8 cellular contexts compared by ENCODE assay signal in the genomic region with DNA sequence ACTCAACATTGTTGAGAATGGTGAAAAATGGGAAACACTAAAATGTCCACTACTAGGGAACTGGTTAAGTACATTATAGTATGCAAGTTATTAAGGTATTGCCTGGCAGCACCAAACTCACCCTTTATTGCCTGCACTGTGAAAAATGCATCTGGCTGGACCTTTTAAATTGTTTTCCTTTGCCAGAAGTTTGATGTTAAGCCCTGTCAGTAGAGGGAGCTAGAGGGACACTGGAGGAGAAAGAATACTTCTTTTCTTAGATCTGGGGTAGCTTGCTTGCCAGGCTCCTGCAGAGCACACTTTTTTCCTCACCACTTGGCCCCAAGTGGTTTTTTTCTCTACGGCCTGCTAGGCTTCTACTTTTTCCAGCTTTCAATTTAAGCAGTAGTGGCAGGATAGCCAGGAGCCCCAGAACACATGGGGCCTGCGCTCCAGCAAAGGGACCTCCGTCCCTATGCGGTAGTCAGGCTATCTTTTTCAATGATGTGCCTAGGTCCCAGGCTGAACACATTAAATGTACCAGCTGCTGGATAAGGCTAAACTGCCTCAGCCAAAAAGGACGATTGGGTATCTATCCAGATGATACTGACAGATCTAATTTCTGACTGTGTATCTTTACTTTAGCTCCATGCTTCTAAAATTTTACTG. TPM values are rescaled to one million over a fixed set of nuclear protein-coding genes. Genes with fewer than 3 reads are reported as not detected.
A peak's percentile ranks its signal among the peaks of the same experiment; 100 is the strongest.
DNase-seq lines count a peak whose midpoint lies in the region; ATAC-seq and TF ChIP-seq lines count a peak whose summit lies in the region.

No MANE protein-coding gene starts in this region.

- TF ChIP-seq POLR2A in erythroblast (IDR thresholded peaks at IDR 0.05; ENCODE audit: low read length), result no peak

- peak; percentile 11 for DNase-seq in GM06990 (ENCODE audit: extremely low read depth, insufficient read length)
- peak; percentile 41 for DNase-seq in NCI-H82 treated with DMSO at 0.1 percent for 48 hours (lab: John Stamatoyannopoulos, UW; ENCODE audit: unreplicated experiment)
- DNase-seq in erythroblast (lab: John Stamatoyannopoulos, UW), result peak; percentile 71 to 80
- no peak for DNase-seq in ascending aorta (ENCODE audit: low spot score in 2 of 2)
- DNase-seq in cortex of kidney (lab: John Stamatoyannopoulos, UW), result no peak
- DNase-seq in effector CD8-positive, alpha-beta T cell (lab: John Stamatoyannopoulos, UW), result no peak

- H3K36me3 ChIP-seq in GM06990 (ENCODE audit: control insufficient read depth, insufficient read depth, low read length), result no peaks in the 10 kb centered on the region
- H3K36me3 ChIP-seq in ascending aorta, result no peaks in the 10 kb centered on the region

- TF ChIP-seq CTCF in 22Rv1 (IDR thresholded peaks at IDR 0.05), result peak; percentile 82
- TF ChIP-seq CTCF in GM06990 (IDR thresholded peaks at IDR 0.05; ENCODE audit: insufficient read depth, low read length, poor library complexity, severe bottlenecking), result peak; percentile 69
- TF ChIP-seq CTCF in ascending aorta (IDR thresholded peaks at IDR 0.05), result peak in 1 of 3 experiments; percentile 24

- H3K27me3 ChIP-seq in GM06990 (replicated peaks; ENCODE audit: control insufficient read depth, insufficient read depth, low read length) (no peaks in the 10 kb centered on the region), ascending aorta (no peaks in the 10 kb centered on the region)

- H3K27ac ChIP-seq in 22Rv1, result no peak overlapping the region
- H3K27ac ChIP-seq in ascending aorta, result no peak overlapping the region

- H3K9me3 ChIP-seq in ascending aorta, result no peaks in the 10 kb centered on the region

- H3K4me3 ChIP-seq in GM06990 (replicated peaks; ENCODE audit: low read depth, low read length) (no peak overlapping the region), ascending aorta (no peak overlapping the region)

- intact Hi-C loops in ascending aorta (cut with DNase I), result no loop called here

- no peaks in the 10 kb centered on the region for H3K4me1 ChIP-seq in ascending aorta

- ATAC-seq in HG02759 (IDR thresholded peaks at IDR 0.05; ENCODE audit: unreplicated experiment), result no peak

RNA-seq across cellular contexts. Expression of a gene that starts 8.0 kb away (rescaled TPM):
- total RNA-seq in ascending aorta, result 26.9 TPM

RNA-seq across cellular contexts. Expression of a gene that starts 23.8 kb away (rescaled TPM):
- total RNA-seq in ascending aorta, result 3.9 TPM

RNA-seq across cellular contexts. Expression of a gene that starts 58.4 kb away (rescaled TPM):
- total RNA-seq in ascending aorta, result 11.9 TPM

Comparison
In these comparisons a context has a peak if more than half of its experiments do, and no peak if none do; other contexts are left out.
1. DNase-seq: peak in GM06990 (single experiment), NCI-H82 treated with DMSO at 0.1 percent for 48 hours (single experiment) and erythroblast (2 of 2); none in ascending aorta (0 of 2), cortex of kidney (single experiment) and effector CD8-positive, alpha-beta T cell (single experiment).